ENCODE assay signal across 12 cellular contexts in the genomic region with DNA sequence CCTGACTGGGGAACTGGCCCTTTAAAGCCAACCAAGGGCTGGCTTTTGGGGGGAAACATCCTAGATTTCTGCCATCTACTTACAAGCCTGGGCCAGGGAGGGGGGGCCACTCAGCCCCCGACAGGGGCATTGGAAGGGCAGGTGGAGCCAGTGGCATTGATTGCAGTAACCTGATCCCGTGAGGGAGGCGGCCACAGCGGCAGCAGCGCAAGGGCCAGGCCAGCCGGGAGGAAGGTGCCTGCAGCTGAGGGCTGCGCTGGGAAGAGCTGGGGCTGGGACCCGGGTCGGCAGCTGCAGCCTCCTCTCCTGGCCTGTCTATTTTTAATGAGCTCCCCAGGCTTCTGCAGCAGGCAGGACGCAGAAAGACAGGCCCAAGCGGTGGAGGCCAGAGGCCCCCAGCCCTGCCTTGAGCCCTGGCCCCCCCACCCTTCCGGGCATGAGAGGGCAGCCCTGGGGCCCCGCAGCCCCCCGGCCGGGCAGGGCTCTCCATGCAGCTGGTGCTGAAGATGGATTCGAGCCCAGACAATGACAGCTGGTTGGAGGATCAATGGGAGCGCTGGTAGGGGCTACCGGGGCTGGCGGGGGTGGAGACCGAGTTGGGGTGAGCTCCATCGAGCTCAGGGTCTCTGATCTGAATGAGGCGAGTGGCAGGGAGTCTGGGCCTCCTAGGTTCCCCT. TPM values are rescaled to one million over a fixed set of nuclear protein-coding genes. Genes with fewer than 3 reads are reported as not detected.
DNase-seq lines count a peak whose midpoint lies in the region; ATAC-seq and TF ChIP-seq lines count a peak whose summit lies in the region.
"Had no signal": no experiment of that assay in that cellular context is flagged by ENCODE, and none has a peak within 500 bp of the region (broad histone marks: within the 10 kb centered on the region; RNA-seq: fewer than 3 reads in every experiment).

No MANE protein-coding gene starts in this region.

- ATAC-seq in body of pancreas (no peak), gastrocnemius medialis (no peak), GM18505 (IDR thresholded peaks at IDR 0.05; ENCODE audit: unreplicated experiment) (no peak)
- ATAC-seq: gastroesophageal sphincter had no signal

- no peak overlapping the region for H3K9ac ChIP-seq in parathyroid adenoma

- H2AFZ ChIP-seq in parathyroid adenoma: no peak overlapping the region

- H3K4me3 ChIP-seq in body of pancreas: no peak overlapping the region
- H3K4me3 ChIP-seq in parathyroid adenoma (ENCODE audit: low read depth, low read length): no peak overlapping the region
- H3K4me3 ChIP-seq in gastrocnemius medialis: no peak overlapping the region
- H3K4me3 ChIP-seq: gastroesophageal sphincter, HAP-1 had no signal

- DNase-seq in HEK293T (ENCODE audit: extremely low spot score) (peak; percentile 45), NCI-H2171 (lab: John Stamatoyannopoulos, UW) (peak; percentile 68), body of pancreas (peak in 3 of 4 donors; percentile 43 to 57 (median 53)), gastrocnemius medialis (no peak)
- DNase-seq in activated naive CD4-positive, alpha-beta T cell treated with anti-CD3 and anti-CD28 coated beads for 36 hours: no peak
- no peak for DNase-seq in activated naive CD8-positive, alpha-beta T cell treated with anti-CD3 and anti-CD28 coated beads for 36 hours
- DNase-seq: EL had no signal

- H3K9me3 Mint-ChIP-seq in activated naive CD4-positive, alpha-beta T cell treated with anti-CD3 and anti-CD28 coated beads for 36 hours: no peaks in the 10 kb centered on the region
- no peaks in the 10 kb centered on the region for H3K9me3 Mint-ChIP-seq in activated naive CD8-positive, alpha-beta T cell treated with anti-CD3 and anti-CD28 coated beads for 36 hours
- H3K9me3 Mint-ChIP-seq: stimulated activated naive CD8-positive, alpha-beta T cell treated with anti-CD3 and anti-CD28 coated beads, Interleukin-15, Interleukin-2, amounts not matched to agents 100 ng/mL and 50 ng/mL, for 24 hours had no signal

- H3K36me3 Mint-ChIP-seq in activated naive CD4-positive, alpha-beta T cell treated with anti-CD3 and anti-CD28 coated beads for 36 hours (ENCODE audit: low read depth): no peaks in the 10 kb centered on the region
- H3K36me3 Mint-ChIP-seq in activated naive CD8-positive, alpha-beta T cell treated with anti-CD3 and anti-CD28 coated beads for 36 hours: no peaks in the 10 kb centered on the region

- H3K4me3 Mint-ChIP-seq in activated naive CD4-positive, alpha-beta T cell treated with anti-CD3 and anti-CD28 coated beads for 36 hours: no peak overlapping the region
- H3K4me3 Mint-ChIP-seq in activated naive CD8-positive, alpha-beta T cell treated with anti-CD3 and anti-CD28 coated beads for 36 hours: no peak overlapping the region
- H3K4me3 Mint-ChIP-seq: stimulated activated naive CD8-positive, alpha-beta T cell treated with anti-CD3 and anti-CD28 coated beads, Interleukin-15, Interleukin-2, amounts not matched to agents 100 ng/mL and 50 ng/mL, for 24 hours had no signal

- 0 to 21% methylated on average over 1 to 22 of the region's 22 CpGs for WGBS in body of pancreas, 2 donors

- intact Hi-C loops in body of pancreas (cut with DNase I) (no loop called here), gastrocnemius medialis (cut with DNase I; ENCODE audit: low total_unique reads) (no loop called here)
- intact Hi-C loops in activated naive CD4-positive, alpha-beta T cell treated with anti-CD3 and anti-CD28 coated beads for 36 hours (cut with micrococcal nuclease): no loop called here

- peaks cover 2% of the 10 kb centered on the region for H3K4me1 Mint-ChIP-seq in activated naive CD4-positive, alpha-beta T cell treated with anti-CD3 and anti-CD28 coated beads for 36 hours (ENCODE audit: low read depth)
- peaks cover 4% of the 10 kb centered on the region for H3K4me1 Mint-ChIP-seq in activated naive CD8-positive, alpha-beta T cell treated with anti-CD3 and anti-CD28 coated beads for 36 hours

- CTCF ChIA-PET in HEK293T (lab: Yijun Ruan, JAX): interaction anchor here (1.1 kb wide), 1 partner anchor 24 kb away, joined by 3 read pairs; no protein-coding TSS in a partner anchor
- CTCF ChIA-PET in activated naive CD4-positive, alpha-beta T cell treated with anti-CD3 and anti-CD28 coated beads for 36 hours (lab: Charles Lee): no interaction called here

- TF ChIP-seq POLR2A in body of pancreas (IDR thresholded peaks at IDR 0.05) (no peak), gastrocnemius medialis (IDR thresholded peaks at IDR 0.05) (no peak), GM18505 (IDR thresholded peaks at IDR 0.05; ENCODE audit: borderline replicate concordance, extremely low read depth, insufficient read depth, insufficient read length) (no peak)

- POLR2A ChIA-PET in HEK293T (lab: Yijun Ruan, JAX): interaction anchor here (1.0 kb wide), 1 partner anchor 12 kb away, joined by 3 read pairs; no protein-coding TSS in a partner anchor

- peaks cover 36% of the 10 kb centered on the region for H3K27me3 Mint-ChIP-seq in activated naive CD4-positive, alpha-beta T cell treated with anti-CD3 and anti-CD28 coated beads for 36 hours (ENCODE audit: low read depth)
- H3K27me3 Mint-ChIP-seq in activated naive CD8-positive, alpha-beta T cell treated with anti-CD3 and anti-CD28 coated beads for 36 hours: peaks cover 52% of the 10 kb centered on the region

- no peak overlapping the region for H3K4me2 ChIP-seq in parathyroid adenoma (ENCODE audit: low read length)

- H3K4me1 ChIP-seq in body of pancreas (peaks cover 35% of the 10 kb centered on the region), parathyroid adenoma (peaks cover 27% of the 10 kb centered on the region), gastrocnemius medialis (peaks cover 0 to 16% of the 10 kb centered on the region in 2 donors)

- in situ Hi-C loops in gastrocnemius medialis (cut with MboI; ENCODE audit: low sequenced_read_pairs in 4 of 4): no loop called here

- peaks cover 5% of the 10 kb centered on the region for H3K79me2 ChIP-seq in parathyroid adenoma

- H3K27ac ChIP-seq in body of pancreas (no peak overlapping the region), parathyroid adenoma (peak overlapping the region; percentile 62), gastrocnemius medialis (no peak overlapping the region)
- H3K27ac ChIP-seq: gastroesophageal sphincter had no signal

- H3K9me3 ChIP-seq in body of pancreas: no peaks in the 10 kb centered on the region
- no peaks in the 10 kb centered on the region for H3K9me3 ChIP-seq in parathyroid adenoma (ENCODE audit: control insufficient read depth, low read length)
- no peaks in the 10 kb centered on the region for H3K9me3 ChIP-seq in gastrocnemius medialis
- H3K9me3 ChIP-seq: gastroesophageal sphincter, HAP-1 had no signal

- H3K36me3 ChIP-seq in body of pancreas (replicated peaks in 1 of 2; ENCODE audit: insufficient read depth in 1 of 2, low read depth in 2 of 2) (no peaks in the 10 kb centered on the region), parathyroid adenoma (ENCODE audit: control insufficient read depth, insufficient read depth, low read length) (no peaks in the 10 kb centered on the region), gastrocnemius medialis (no peaks in the 10 kb centered on the region)
- H3K36me3 ChIP-seq: gastroesophageal sphincter, HAP-1 had no signal

- no peak overlapping the region for H3K27ac Mint-ChIP-seq in activated naive CD4-positive, alpha-beta T cell treated with anti-CD3 and anti-CD28 coated beads for 36 hours
- no peak overlapping the region for H3K27ac Mint-ChIP-seq in activated naive CD8-positive, alpha-beta T cell treated with anti-CD3 and anti-CD28 coated beads for 36 hours
- H3K27ac Mint-ChIP-seq: stimulated activated naive CD8-positive, alpha-beta T cell treated with anti-CD3 and anti-CD28 coated beads, Interleukin-15, Interleukin-2, amounts not matched to agents 100 ng/mL and 50 ng/mL, for 24 hours had no signal

- no peak for TF ChIP-seq CTCF in body of pancreas (IDR thresholded peaks at IDR 0.05)
- no peak for TF ChIP-seq CTCF in parathyroid adenoma (IDR thresholded peaks at IDR 0.05)
- no peak for TF ChIP-seq CTCF in gastrocnemius medialis (IDR thresholded peaks at IDR 0.05 in 4 of 5, conservative IDR thresholded peaks at IDR 0.05 in 1 of 5)

- no peaks in the 10 kb centered on the region for H3K27me3 ChIP-seq in body of pancreas
- no peaks in the 10 kb centered on the region for H3K27me3 ChIP-seq in parathyroid adenoma (ENCODE audit: control insufficient read depth, insufficient read depth, low read length)
- H3K27me3 ChIP-seq in gastrocnemius medialis: peaks cover 0 to 15% (median 8%) of the 10 kb centered on the region in 3 donors

TF ChIP-seq in HEK293T, 16 proteins besides CTCF, POLR2A, EP300 and RAD21:
- TF ChIP-seq FOXM1 (IDR thresholded peaks at IDR 0.05; ENCODE audit: borderline replicate concordance) (peak; percentile 55; the same call in 1 of the 2 replicates), ARNT (IDR thresholded peaks at IDR 0.05) (no peak), BHLHE40 (IDR thresholded peaks at IDR 0.05; ENCODE audit: borderline replicate concordance) (no peak)

RNA-seq across cellular contexts. Expression of a gene that starts 10.5 kb away (rescaled TPM):
- total RNA-seq in body of pancreas (1 to 10 TPM; 2.3 to 8.2 TPM), gastrocnemius medialis (not detected)
- under 1 TPM; 0.32 to 0.76 TPM for total RNA-seq in activated naive CD4-positive, alpha-beta T cell treated with anti-CD3 and anti-CD28 coated beads for 36 hours
- under 1 TPM; 0.60 to 0.80 TPM for total RNA-seq in activated naive CD8-positive, alpha-beta T cell treated with anti-CD3 and anti-CD28 coated beads for 36 hours

RNA-seq across cellular contexts. Expression of a gene that starts 11.1 kb away (rescaled TPM):
- total RNA-seq in body of pancreas: 10 to 100 TPM; 23.7 to 32.4 TPM
- under 1 TPM; 0.22 to 0.57 TPM for total RNA-seq in activated naive CD4-positive, alpha-beta T cell treated with anti-CD3 and anti-CD28 coated beads for 36 hours
- total RNA-seq in gastrocnemius medialis: 1 to 10 TPM; 1.4 to 4.0 (median 1.9) TPM
- under 1 TPM; 0.54 to 0.56 TPM for total RNA-seq in activated naive CD8-positive, alpha-beta T cell treated with anti-CD3 and anti-CD28 coated beads for 36 hours

RNA-seq across cellular contexts. Expression of a gene that starts 21.1 kb away (rescaled TPM):
- total RNA-seq in body of pancreas: 10 to 100 TPM; 29.1 to 41.5 TPM
- 10 to 100 TPM; 28.6 to 32.5 TPM for total RNA-seq in activated naive CD4-positive, alpha-beta T cell treated with anti-CD3 and anti-CD28 coated beads for 36 hours
- total RNA-seq in gastrocnemius medialis: 10 to 100 TPM; 18.5 to 27.2 (median 20.5) TPM
- total RNA-seq in activated naive CD8-positive, alpha-beta T cell treated with anti-CD3 and anti-CD28 coated beads for 36 hours: 10 to 100 TPM; 34.8 to 43.5 TPM

RNA-seq across cellular contexts. Expression of a gene that starts 25.9 kb away (rescaled TPM):
- total RNA-seq in body of pancreas (10 to 100 TPM; 12.2 to 14.5 TPM), gastrocnemius medialis (not detected)
- under 1 TPM; 0.48 to 0.52 TPM for total RNA-seq in activated naive CD4-positive, alpha-beta T cell treated with anti-CD3 and anti-CD28 coated beads for 36 hours
- 1 to 10 TPM; 1.2 to 1.5 TPM for total RNA-seq in activated naive CD8-positive, alpha-beta T cell treated with anti-CD3 and anti-CD28 coated beads for 36 hours

RNA-seq across cellular contexts. Expression of a gene that starts 49.3 kb away (rescaled TPM):
- 10 to 100 TPM; 24.6 to 65.9 TPM for total RNA-seq in body of pancreas
- 10 to 100 TPM; 13.9 to 16.2 TPM for total RNA-seq in activated naive CD4-positive, alpha-beta T cell treated with anti-CD3 and anti-CD28 coated beads for 36 hours
- 10 to 100 TPM; 36.4 to 85.9 (median 37.9) TPM for total RNA-seq in gastrocnemius medialis
- 10 to 100 TPM; 10.6 to 14.7 TPM for total RNA-seq in activated naive CD8-positive, alpha-beta T cell treated with anti-CD3 and anti-CD28 coated beads for 36 hours

Comparison
In these comparisons a context has a peak if more than half of its experiments do, and no peak if none do; other contexts are left out.
1. DNase-seq: peak in HEK293T (single experiment), NCI-H2171 (single experiment) and body of pancreas (3 of 4); none in activated naive CD4-positive, alpha-beta T cell treated with anti-CD3 and anti-CD28 coated beads for 36 hours (single experiment), gastrocnemius medialis (0 of 2) and activated naive CD8-positive, alpha-beta T cell treated with anti-CD3 and anti-CD28 coated beads for 36 hours (single experiment).
2. RNA of a gene that starts 11.1 kb away (total RNA-seq): 23.7 to 32.4 TPM in body of pancreas; 1.4 to 4.0 TPM in gastrocnemius medialis, 0.22 to 0.57 TPM in activated naive CD4-positive, alpha-beta T cell treated with anti-CD3 and anti-CD28 coated beads for 36 hours and 0.54 to 0.56 TPM in activated naive CD8-positive, alpha-beta T cell treated with anti-CD3 and anti-CD28 coated beads for 36 hours; every median in the first group is over 4 times any median in the second.